Comparison of ENCODE assay signal across 23 cellular contexts in genomic region chr6:46629698-46630097, GRCh38. TPM values are rescaled to one million over a fixed set of nuclear protein-coding genes. Genes with fewer than 3 reads are reported as not detected.
DNase-seq lines count a peak whose midpoint lies in the region; ATAC-seq, FAIRE-seq and TF ChIP-seq lines count a peak whose summit lies in the region.
"Had no signal": no experiment of that assay in that cellular context is flagged by ENCODE, and none has a peak within 500 bp of the region (broad histone marks: within the 10 kb centered on the region; RNA-seq: fewer than 3 reads in every experiment).

No MANE protein-coding gene starts in this region.

- no peak for TF ChIP-seq POLR2A in GM12892 (IDR thresholded peaks at IDR 0.05; ENCODE audit: low read depth, low read length)

- H3K9me3 Mint-ChIP-seq in neural crest cell (no peaks in the 10 kb centered on the region), chondrocyte (ENCODE audit: low read depth) (no peaks in the 10 kb centered on the region)
- H3K9me3 Mint-ChIP-seq: CD14-positive monocyte; CD4-positive, alpha-beta T cell; CD8-positive, alpha-beta memory T cell; GM23338; H9 had no signal

- H3K9me3 ChIP-seq in Karpas-422 (ENCODE audit: low read length), result no peaks in the 10 kb centered on the region
- no peaks in the 10 kb centered on the region for H3K9me3 ChIP-seq in SU-DHL-6 (ENCODE audit: insufficient read depth, low read length)
- H3K9me3 ChIP-seq: A549; BE2C; BLaER1 treated with 17β-estradiol and CSF1 and Interleukin-3, amounts not matched to agents 10 nM and 100 nM had no signal

- FAIRE-seq in GM12892 (lab: Jason Lieb, UNC), result no peak
- FAIRE-seq: A549, D721Med, G401.6, GM19239 had no signal

- H3K27me3 ChIP-seq in Karpas-422 (ENCODE audit: low read length) (no peaks in the 10 kb centered on the region), SU-DHL-6 (ENCODE audit: low read length) (no peaks in the 10 kb centered on the region)
- H3K27me3 ChIP-seq: BE2C; BLaER1 treated with 17β-estradiol and CSF1 and Interleukin-3, amounts not matched to agents 10 nM and 100 nM had no signal

- H3K4me2 ChIP-seq in Karpas-422 (ENCODE audit: low read depth, low read length, poor library complexity, severe bottlenecking), result no peak overlapping the region
- H3K4me2 ChIP-seq in SU-DHL-6 (ENCODE audit: low read depth, low read length, poor library complexity, severe bottlenecking), result peak overlapping the region; percentile 8
- H3K4me2 ChIP-seq: A549; BLaER1 treated with 17β-estradiol and CSF1 and Interleukin-3, amounts not matched to agents 10 nM and 100 nM; GM23338 had no signal

- ATAC-seq in GM21737 (IDR thresholded peaks at IDR 0.05; ENCODE audit: unreplicated experiment), result no peak
- ATAC-seq: A549, GM23338, HCT116 had no signal

- no peaks in the 10 kb centered on the region for H3K79me2 ChIP-seq in Karpas-422 (ENCODE audit: low read length)
- H3K79me2 ChIP-seq in SU-DHL-6 (ENCODE audit: insufficient read depth, low read length), result peaks cover 17% of the 10 kb centered on the region; the same call in 1 of the 2 replicates

- peak overlapping the region; percentile 95 for H3K27ac ChIP-seq in Karpas-422 (ENCODE audit: low read length)
- peak overlapping the region; percentile 96 for H3K27ac ChIP-seq in SU-DHL-6 (ENCODE audit: low read depth, low read length)
- H3K27ac ChIP-seq: A549; BLaER1 treated with 17β-estradiol and CSF1 and Interleukin-3, amounts not matched to agents 10 nM and 100 nM had no signal

- H3K36me3 Mint-ChIP-seq in neural crest cell (ENCODE audit: low read depth) (no peaks in the 10 kb centered on the region), chondrocyte (ENCODE audit: low read depth) (no peaks in the 10 kb centered on the region)
- H3K36me3 Mint-ChIP-seq: CD14-positive monocyte; CD8-positive, alpha-beta memory T cell had no signal

- DNase-seq in Karpas-422 (no peak), neural crest cell (ENCODE audit: low read depth, low spot score) (no peak), GM12892 (ENCODE audit: insufficient read length) (no peak), chondrocyte (ENCODE audit: low spot score) (no peak)
- DNase-seq: 8988T; ACHN; AML-193; BE2C; CD4-positive, alpha-beta T cell; CD8-positive, alpha-beta memory T cell; DMS 273 treated with DMSO at 0.1 percent for 48 hours; DMS79 treated with DMSO at 0.1 percent for 48 hours; H9 had no signal

- H3K36me3 ChIP-seq in Karpas-422 (ENCODE audit: insufficient read depth, low read length) (no peaks in the 10 kb centered on the region), SU-DHL-6 (ENCODE audit: low read length) (peaks cover 38% of the 10 kb centered on the region)
- H3K36me3 ChIP-seq: BE2C; BLaER1 treated with 17β-estradiol and CSF1 and Interleukin-3, amounts not matched to agents 10 nM and 100 nM had no signal

- H4K20me1 ChIP-seq in Karpas-422 (ENCODE audit: insufficient read depth, low read depth, low read length), result no peaks in the 10 kb centered on the region
- H4K20me1 ChIP-seq in SU-DHL-6 (ENCODE audit: low read depth, low read length), result no peaks in the 10 kb centered on the region
- H4K20me1 ChIP-seq: BLaER1 treated with 17β-estradiol and CSF1 and Interleukin-3, amounts not matched to agents 10 nM and 100 nM had no signal

- H3K9me2 ChIP-seq in Karpas-422 (replicated peaks; ENCODE audit: insufficient read depth, low read length), result no peaks in the 10 kb centered on the region
- H3K9me2 ChIP-seq in SU-DHL-6 (replicated peaks; ENCODE audit: insufficient read depth, low read length), result no peaks in the 10 kb centered on the region

- no peak for TF ChIP-seq CTCF in SU-DHL-6 (IDR thresholded peaks at IDR 0.05; ENCODE audit: insufficient read depth, low read length, poor library complexity, severe bottlenecking)
- no peak for TF ChIP-seq CTCF in neural crest cell (conservative IDR thresholded peaks at IDR 0.05)
- TF ChIP-seq CTCF in chondrocyte (IDR thresholded peaks at IDR 0.05), result no peak

- H3K4me3 ChIP-seq in Karpas-422 (ENCODE audit: low read length), result no peak overlapping the region
- no peak overlapping the region for H3K4me3 ChIP-seq in SU-DHL-6 (ENCODE audit: insufficient read depth, low read length, poor library complexity, severe bottlenecking)
- H3K4me3 ChIP-seq: A549; BLaER1 treated with 17β-estradiol and CSF1 and Interleukin-3, amounts not matched to agents 10 nM and 100 nM; GM23338 had no signal

- H3F3A ChIP-seq in SU-DHL-6 (ENCODE audit: insufficient read depth), result peaks cover 60% of the 10 kb centered on the region

- H3K4me3 Mint-ChIP-seq in neural crest cell (no peak overlapping the region), chondrocyte (ENCODE audit: unreplicated experiment) (no peak overlapping the region)
- H3K4me3 Mint-ChIP-seq: CD14-positive monocyte; CD4-positive, alpha-beta T cell; CD8-positive, alpha-beta memory T cell; GM23338; H9 had no signal

- H3K4me1 Mint-ChIP-seq in neural crest cell (peaks cover 17% of the 10 kb centered on the region), chondrocyte (ENCODE audit: low read depth) (peaks cover 13% of the 10 kb centered on the region)
- H3K4me1 Mint-ChIP-seq: CD14-positive monocyte had no signal

- H2AFZ ChIP-seq in Karpas-422 (ENCODE audit: low read length), result no peak overlapping the region
- H2AFZ ChIP-seq in SU-DHL-6 (ENCODE audit: low read depth, low read length, severe bottlenecking), result no peak overlapping the region
- H2AFZ ChIP-seq: GM23338 had no signal

- H3K9ac ChIP-seq in Karpas-422 (ENCODE audit: low read length) (no peak overlapping the region), SU-DHL-6 (ENCODE audit: low read length) (no peak overlapping the region)
- H3K9ac ChIP-seq: BLaER1 treated with 17β-estradiol and CSF1 and Interleukin-3, amounts not matched to agents 10 nM and 100 nM had no signal

- H3K27ac Mint-ChIP-seq in neural crest cell (ENCODE audit: unreplicated experiment) (peak overlapping the region; percentile 53), chondrocyte (ENCODE audit: unreplicated experiment) (no peak overlapping the region)
- H3K27ac Mint-ChIP-seq: CD14-positive monocyte; CD4-positive, alpha-beta T cell; CD8-positive, alpha-beta memory T cell; GM23338; H9 had no signal

- H3K4me1 ChIP-seq in Karpas-422 (ENCODE audit: low read length), result peaks cover 70% of the 10 kb centered on the region
- H3K4me1 ChIP-seq: A549; BE2C; BLaER1 treated with 17β-estradiol and CSF1 and Interleukin-3, amounts not matched to agents 10 nM and 100 nM had no signal

- H3K27me3 Mint-ChIP-seq in neural crest cell (ENCODE audit: low read depth) (no peaks in the 10 kb centered on the region), chondrocyte (ENCODE audit: low read depth) (peaks cover 2% of the 10 kb centered on the region)

RNA-seq across cellular contexts. Expression of gene CYP39A1, which starts 22.9 kb away (rescaled TPM):
- total RNA-seq in Karpas-422 (2014; rRNA removed; shearing (Covaris generic); ENCODE audit: low replicate concordance), result 8.2 and 15.4 TPM in 2 replicates
- total RNA-seq in neural crest cell (1.5 and 2.1 TPM in 2 replicates), chondrocyte (0.31 to 0.62 TPM in 2 of 3 replicates, not detected in the other)
- polyA plus RNA-seq in GM12892 (2012; ENCODE audit: missing spikeins), result not detected
- total RNA-seq: CD4-positive, alpha-beta T cell; CD8-positive, alpha-beta memory T cell had no signal
- polyA plus RNA-seq: CD14-positive monocyte; CD8-positive, alpha-beta memory T cell had no signal

RNA-seq across cellular contexts. Expression of gene SLC25A27, which starts 23.1 kb away (rescaled TPM):
- 167 and 178 TPM in 2 replicates for total RNA-seq in Karpas-422 (2014; rRNA removed; shearing (Covaris generic); ENCODE audit: low replicate concordance)
- total RNA-seq in neural crest cell (5.8 and 8.4 TPM in 2 replicates), chondrocyte (5.7 to 6.8 TPM (median 6.5 TPM) in 3 replicates)
- polyA plus RNA-seq in GM12892 (2012; ENCODE audit: missing spikeins), result not detected
- polyA plus RNA-seq: CD8-positive, alpha-beta memory T cell had no signal

RNA-seq across cellular contexts. Expression of gene TDRD6, which starts 58.0 kb away (rescaled TPM):
- total RNA-seq in Karpas-422 (2014; rRNA removed; shearing (Covaris generic); ENCODE audit: low replicate concordance), result 3.5 and 5.4 TPM in 2 replicates
- total RNA-seq in neural crest cell, result 0.05 and 0.16 TPM in 2 replicates
- not detected for polyA plus RNA-seq in GM12892 (2012; ENCODE audit: missing spikeins)
- total RNA-seq in chondrocyte, result 0.07 to 0.29 TPM (median 0.13 TPM) in 3 replicates
- total RNA-seq: CD4-positive, alpha-beta T cell; CD8-positive, alpha-beta memory T cell had no signal
- polyA plus RNA-seq: CD8-positive, alpha-beta memory T cell had no signal

Comparison
In these comparisons a context has a peak if more than half of its experiments do, and no peak if none do; other contexts are left out.
1. RNA of gene SLC25A27, which starts 23.1 kb away (total RNA-seq): 167 to 178 TPM in Karpas-422; 5.7 to 6.8 TPM in chondrocyte and 5.8 to 8.4 TPM in neural crest cell; every median in the first group is over 10 times any median in the second.